11 cellular contexts compared by ENCODE assay signal in the genomic region with DNA sequence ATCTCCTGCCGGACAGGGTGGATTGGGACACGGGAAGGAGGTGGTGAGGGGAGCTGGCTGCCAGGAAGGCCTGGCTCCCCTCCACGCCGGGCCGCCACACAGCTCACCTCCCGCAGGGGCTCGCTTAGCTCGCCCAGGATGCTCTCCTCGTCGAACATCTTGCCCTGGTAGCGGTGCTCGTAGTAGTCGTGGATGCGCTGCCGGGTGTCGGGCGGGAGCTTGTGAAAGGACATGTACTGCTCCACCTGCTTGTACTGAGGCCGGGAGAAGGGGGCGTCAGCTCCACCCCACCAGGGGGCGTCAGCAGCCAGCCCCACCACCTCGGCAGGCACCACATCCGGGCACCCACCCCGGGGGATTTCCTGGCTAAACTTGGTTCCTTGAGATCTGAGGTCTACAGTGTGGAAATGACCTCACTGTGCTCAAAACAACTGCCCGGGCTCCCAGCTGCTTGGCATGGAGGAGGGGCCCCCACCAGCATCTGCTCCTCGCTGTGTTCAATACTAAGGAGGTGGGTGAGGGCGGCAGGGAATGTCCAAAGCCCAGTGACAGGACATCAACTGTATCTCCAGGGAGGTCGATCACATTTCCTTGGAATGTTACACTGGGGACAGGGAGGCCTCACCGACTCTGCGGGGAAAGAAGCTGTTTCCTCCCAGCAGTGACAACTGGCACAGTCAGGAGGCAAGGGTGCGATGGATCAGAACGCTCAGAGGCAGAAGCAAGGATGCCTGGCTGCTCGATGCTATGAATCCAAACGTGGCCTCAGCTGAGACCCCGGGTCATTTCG. TPM values are rescaled to one million over a fixed set of nuclear protein-coding genes. Genes with fewer than 3 reads are reported as not detected.
A peak's percentile ranks its signal among the peaks of the same experiment; 100 is the strongest.
DNase-seq lines count a peak whose midpoint lies in the region; ATAC-seq, FAIRE-seq and TF ChIP-seq lines count a peak whose summit lies in the region.
"Had no signal": no experiment of that assay in that cellular context is flagged by ENCODE, and none has a peak within 500 bp of the region (broad histone marks: within the 10 kb centered on the region; RNA-seq: fewer than 3 reads in every experiment).

No MANE protein-coding gene starts in this region.

- H3K23ac ChIP-seq in trophoblast cell (ENCODE audit: low read length): no peak overlapping the region

- no peak overlapping the region for H2AK5ac ChIP-seq in trophoblast cell (ENCODE audit: low read length)

- POLR2A ChIA-PET in activated CD4-positive, alpha-beta T cell treated with anti-CD3 and anti-CD28 coated beads for 36 hours (lab: Charles Lee): no interaction called here

- H3K4me3 ChIP-seq in astrocyte (ENCODE audit: insufficient read depth, low read depth, low read length): no peak overlapping the region
- peak overlapping the region; percentile 50 for H3K4me3 ChIP-seq in trophoblast cell (ENCODE audit: low read depth, low read length)
- no peak overlapping the region for H3K4me3 ChIP-seq in colonic mucosa
- H3K4me3 ChIP-seq: Peyer's patch had no signal

- DNase-seq in activated CD4-positive, alpha-beta T cell treated with anti-CD3 and anti-CD28 coated beads for 36 hours: peak; percentile 37
- no peak for DNase-seq in activated CD4-positive, alpha-beta T cell treated with anti-CD3 and anti-CD28 coated beads, Interleukin-2, amount 50 U/mL, for 4 hours
- DNase-seq in HuH-7 (ENCODE audit: low spot score) (peak; percentile 59), astrocyte (ENCODE audit: low read depth) (no peak), trophoblast cell (no peak), SW480 (ENCODE audit: low spot score) (no peak), colonic mucosa (no peak)
- DNase-seq: AML-193 had no signal

- H3K4me1 ChIP-seq in astrocyte (ENCODE audit: insufficient read depth, low read length) (no peaks in the 10 kb centered on the region), trophoblast cell (ENCODE audit: control insufficient read depth in 1 of 2, insufficient read depth in 2 of 2, low read length in 2 of 2) (no peaks in the 10 kb centered on the region), colonic mucosa (no peaks in the 10 kb centered on the region)
- H3K4me1 ChIP-seq: Peyer's patch had no signal

- H2BK120ac ChIP-seq in trophoblast cell (ENCODE audit: insufficient read depth, low read length, poor library complexity): no peak overlapping the region

- H3K79me2 ChIP-seq in astrocyte (ENCODE audit: insufficient read depth, low read length): no peaks in the 10 kb centered on the region
- no peaks in the 10 kb centered on the region for H3K79me2 ChIP-seq in trophoblast cell (ENCODE audit: control insufficient read depth, insufficient read depth, low read length, poor library complexity)

- no peaks in the 10 kb centered on the region for H3K36me3 ChIP-seq in astrocyte (ENCODE audit: insufficient read depth, low read length)
- peaks cover 19 to 20% of the 10 kb centered on the region in 2 experiments for H3K36me3 ChIP-seq in trophoblast cell (ENCODE audit: control insufficient read depth in 1 of 2, insufficient read depth in 2 of 2, low read length in 2 of 2)
- no peaks in the 10 kb centered on the region for H3K36me3 ChIP-seq in colonic mucosa
- H3K36me3 ChIP-seq: Peyer's patch had no signal

- H3K4ac ChIP-seq in trophoblast cell (ENCODE audit: low read depth, low read length): no peak overlapping the region

- FAIRE-seq in astrocyte (lab: Jason Lieb, UNC): no peak

- no peak overlapping the region for H2BK12ac ChIP-seq in trophoblast cell (ENCODE audit: low read length)

- no peak overlapping the region for H3K27ac Mint-ChIP-seq in activated CD4-positive, alpha-beta T cell treated with anti-CD3 and anti-CD28 coated beads for 36 hours
- H3K27ac Mint-ChIP-seq in astrocyte (ENCODE audit: unreplicated experiment): no peak overlapping the region

- H3K27me3 Mint-ChIP-seq in activated CD4-positive, alpha-beta T cell treated with anti-CD3 and anti-CD28 coated beads for 36 hours: peaks cover 3% of the 10 kb centered on the region
- H3K27me3 Mint-ChIP-seq in astrocyte (ENCODE audit: low read depth, unreplicated experiment): peaks cover 20% of the 10 kb centered on the region

- H3K9me3 Mint-ChIP-seq in activated CD4-positive, alpha-beta T cell treated with anti-CD3 and anti-CD28 coated beads for 36 hours (ENCODE audit: low read depth): no peaks in the 10 kb centered on the region
- H3K9me3 Mint-ChIP-seq in astrocyte (ENCODE audit: unreplicated experiment): no peaks in the 10 kb centered on the region

- no peaks in the 10 kb centered on the region for H3K4me1 Mint-ChIP-seq in activated CD4-positive, alpha-beta T cell treated with anti-CD3 and anti-CD28 coated beads for 36 hours
- H3K4me1 Mint-ChIP-seq in astrocyte (ENCODE audit: low read depth, unreplicated experiment): peaks cover 8% of the 10 kb centered on the region

- no peaks in the 10 kb centered on the region for H3K9me3 ChIP-seq in astrocyte (ENCODE audit: insufficient read depth, low read depth, low read length)
- H3K9me3 ChIP-seq in trophoblast cell (ENCODE audit: insufficient read depth, low read depth, low read length): no peaks in the 10 kb centered on the region
- H3K9me3 ChIP-seq in colonic mucosa: no peaks in the 10 kb centered on the region
- H3K9me3 ChIP-seq: Peyer's patch had no signal

- H4K91ac ChIP-seq in trophoblast cell (ENCODE audit: low read depth, low read length): no peak overlapping the region

- intact Hi-C loops in activated CD4-positive, alpha-beta T cell treated with anti-CD3 and anti-CD28 coated beads for 36 hours (cut with DNase I, micrococcal nuclease): loop anchor here in 1 of 2 experiments (10.0 kb wide), 1 partner anchor 59 kb away; no protein-coding TSS in a partner anchor
- intact Hi-C loops in colonic mucosa (cut with DNase I): no loop called here

- TF ChIP-seq CTCF in astrocyte (IDR thresholded peaks at IDR 0.05; ENCODE audit: insufficient read depth, low read depth, low read length): no peak
- TF ChIP-seq CTCF in colonic mucosa (IDR thresholded peaks at IDR 0.05): no peak

- H3K4me2 ChIP-seq in astrocyte (ENCODE audit: low read length): no peak overlapping the region
- H3K4me2 ChIP-seq in trophoblast cell (ENCODE audit: low read length): no peak overlapping the region

- CTCF ChIA-PET in activated CD4-positive, alpha-beta T cell treated with anti-CD3 and anti-CD28 coated beads for 36 hours (lab: Charles Lee): interaction anchor here (0.5 kb wide), 1 partner anchor 165 kb away, joined by 3 read pairs; no protein-coding TSS in a partner anchor

- H4K12ac ChIP-seq in trophoblast cell (ENCODE audit: low read depth, low read length): no peak overlapping the region

- H3K9ac ChIP-seq in astrocyte (ENCODE audit: low read length) (no peak overlapping the region), trophoblast cell (ENCODE audit: low read length) (no peak overlapping the region), colonic mucosa (ENCODE audit: low read depth in 2 of 2, low read length in 2 of 2) (no peak overlapping the region)

- no peak overlapping the region for H3K4me3 Mint-ChIP-seq in activated CD4-positive, alpha-beta T cell treated with anti-CD3 and anti-CD28 coated beads for 36 hours
- peak overlapping the region; percentile 62 for H3K4me3 Mint-ChIP-seq in astrocyte (ENCODE audit: unreplicated experiment)

- H2BK5ac ChIP-seq in trophoblast cell (ENCODE audit: low read depth, low read length, poor library complexity): no peak overlapping the region

- no peak overlapping the region for H3K18ac ChIP-seq in trophoblast cell (ENCODE audit: low read length)

- H3K79me1 ChIP-seq in trophoblast cell (ENCODE audit: low read length): no peaks in the 10 kb centered on the region

- no peak overlapping the region for H4K8ac ChIP-seq in trophoblast cell (ENCODE audit: low read depth, low read length)

- WGBS in trophoblast cell (ENCODE audit: extremely low coverage, insufficient coverage, insufficient read length): no CpG with 5 or more reads among the region's 35 CpGs

- H2AFZ ChIP-seq in astrocyte (ENCODE audit: low read depth, low read length): no peak overlapping the region
- H2AFZ ChIP-seq in trophoblast cell (ENCODE audit: insufficient read depth, low read length, poor library complexity): no peak overlapping the region

- H3K36me3 Mint-ChIP-seq in activated CD4-positive, alpha-beta T cell treated with anti-CD3 and anti-CD28 coated beads for 36 hours (ENCODE audit: low read depth): no peaks in the 10 kb centered on the region
- peaks cover 3% of the 10 kb centered on the region for H3K36me3 Mint-ChIP-seq in astrocyte (ENCODE audit: low read depth, unreplicated experiment)

- H4K20me1 ChIP-seq in astrocyte (ENCODE audit: insufficient read depth, low read length): no peaks in the 10 kb centered on the region

- H3K14ac ChIP-seq in trophoblast cell (ENCODE audit: low read length): no peak overlapping the region

- H3K27me3 ChIP-seq in astrocyte (ENCODE audit: insufficient read depth, low read length): no peaks in the 10 kb centered on the region
- H3K27me3 ChIP-seq in trophoblast cell (ENCODE audit: insufficient read depth, low read length): no peaks in the 10 kb centered on the region
- no peaks in the 10 kb centered on the region for H3K27me3 ChIP-seq in colonic mucosa
- H3K27me3 ChIP-seq: Peyer's patch had no signal

- H3K27ac ChIP-seq in astrocyte (ENCODE audit: low read depth, low read length) (no peak overlapping the region), trophoblast cell (ENCODE audit: low read depth, low read length) (no peak overlapping the region), colonic mucosa (no peak overlapping the region)
- H3K27ac ChIP-seq: HL-60, Peyer's patch had no signal

- no peak for ATAC-seq in activated CD4-positive, alpha-beta T cell treated with anti-CD3 and anti-CD28 coated beads for 36 hours
- ATAC-seq in GM21737 (IDR thresholded peaks at IDR 0.05; ENCODE audit: unreplicated experiment): no peak

RNA-seq across cellular contexts. Expression of gene HCN4, which starts 43.4 kb away (rescaled TPM):
- not detected for total RNA-seq in activated CD4-positive, alpha-beta T cell treated with anti-CD3 and anti-CD28 coated beads for 36 hours
- total RNA-seq in astrocyte: 2.2 and 3.0 TPM in 2 replicates
- polyA plus RNA-seq in trophoblast cell (2013): 2.9 and 3.0 TPM in 2 replicates
- under 1 TPM; 0.08 to 0.10 TPM for total RNA-seq in colonic mucosa

Comparison
In these comparisons a context has a peak if more than half of its experiments do, and no peak if none do; other contexts are left out.
1. DNase-seq: peak in activated CD4-positive, alpha-beta T cell treated with anti-CD3 and anti-CD28 coated beads for 36 hours (single experiment) and HuH-7 (single experiment); none in activated CD4-positive, alpha-beta T cell treated with anti-CD3 and anti-CD28 coated beads, Interleukin-2, amount 50 U/mL, for 4 hours (0 of 2), astrocyte (single experiment), trophoblast cell (0 of 2), SW480 (single experiment) and colonic mucosa (single experiment).